8 cellular contexts compared by ENCODE assay signal in the genomic region with DNA sequence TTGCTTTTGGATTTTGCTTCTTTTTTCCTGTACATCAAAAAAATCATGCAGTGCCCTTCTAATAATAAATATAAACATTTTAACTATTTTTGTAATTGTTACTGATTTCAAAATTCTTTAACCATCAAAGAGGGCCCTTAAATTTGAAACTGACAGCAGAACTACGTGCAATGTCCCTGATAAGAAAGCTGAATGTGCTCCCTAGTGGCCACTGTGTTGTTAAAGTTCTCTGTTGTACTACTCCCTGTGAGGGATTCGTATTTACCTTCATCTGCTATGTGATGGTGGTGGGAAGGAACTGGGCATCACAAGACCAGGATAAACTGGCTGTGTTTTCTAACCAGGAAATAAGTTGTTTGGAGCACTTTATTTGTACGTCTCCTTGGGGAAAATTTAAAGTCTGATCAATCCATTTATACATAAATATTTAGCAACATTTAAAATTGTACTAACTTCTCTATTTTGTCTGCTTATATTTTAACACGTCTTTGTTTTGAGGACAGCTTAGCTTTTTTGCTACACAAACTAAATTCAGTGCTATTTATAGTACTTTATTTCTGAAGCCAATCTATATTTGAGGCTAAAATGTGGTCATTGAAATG.
DNase-seq lines count a peak whose midpoint lies in the region; ATAC-seq and TF ChIP-seq lines count a peak whose summit lies in the region.

No MANE protein-coding gene starts in this region.

- H3K36me3 ChIP-seq in heart left ventricle (no peaks in the 10 kb centered on the region), neural cell (ENCODE audit: insufficient read depth, low read length) (no peaks in the 10 kb centered on the region)

- TF ChIP-seq CTCF in heart left ventricle (IDR thresholded peaks at IDR 0.05) (peak in 7 of 12 donors; percentile 7 to 37 (median 29)), choroid plexus epithelial cell (conservative IDR thresholded peaks at IDR 0.05; ENCODE audit: low read depth, low read length) (peak; percentile 74), neural cell (IDR thresholded peaks at IDR 0.05; ENCODE audit: poor library complexity, severe bottlenecking) (peak; percentile 62), lower leg skin (IDR thresholded peaks at IDR 0.05) (no peak)

- H4K20me1 ChIP-seq in neural cell (ENCODE audit: insufficient read depth): no peaks in the 10 kb centered on the region

- H3K79me2 ChIP-seq in neural cell (replicated peaks; ENCODE audit: insufficient read depth, low read length): no peaks in the 10 kb centered on the region

- TF ChIP-seq POLR2A in heart left ventricle (IDR thresholded peaks at IDR 0.05): no peak
- TF ChIP-seq POLR2A in lower leg skin (IDR thresholded peaks at IDR 0.05): no peak

- H3K27ac ChIP-seq in heart left ventricle: no peak overlapping the region
- no peak overlapping the region for H3K27ac ChIP-seq in neural cell (ENCODE audit: low read length)

- H2AFZ ChIP-seq in neural cell (ENCODE audit: low read depth, low read length): no peak overlapping the region

- peak in 1 of 4 donors; percentile 53 for ATAC-seq in heart left ventricle
- no peak for ATAC-seq in Right ventricle myocardium inferior
- ATAC-seq in HG02588 (IDR thresholded peaks at IDR 0.05; ENCODE audit: unreplicated experiment): no peak
- ATAC-seq in GM21717 (IDR thresholded peaks at IDR 0.05; ENCODE audit: unreplicated experiment): no peak

- no peak for TF ChIP-seq EP300 in neural cell (conservative IDR thresholded peaks at IDR 0.05; ENCODE audit: poor library complexity, severe bottlenecking)

- no peak overlapping the region for H3K4me2 ChIP-seq in neural cell (ENCODE audit: low read length)

- intact Hi-C loops in heart left ventricle (cut with DNase I) (loop anchor here in 4 of 10 donors (2.0 to 10.0 kb wide), 4 partner anchors 523 to 750 kb away; no protein-coding TSS in a partner anchor), Right ventricle myocardium inferior (cut with DNase I) (loop anchor here (5.0 kb wide), 1 partner anchor 530 kb away; the partner anchor contains the start of gene SEMA3C), lower leg skin (cut with DNase I; ENCODE audit: low total_unique reads) (no loop called here)

- 31 to 44% (median 35%) methylated on average over 4 of the region's 4 CpGs for WGBS in heart left ventricle, 4 donors
- 28 to 30% methylated on average over 4 of the region's 4 CpGs for WGBS in lower leg skin, 2 donors

- no peak overlapping the region for H3K4me3 ChIP-seq in heart left ventricle
- no peak overlapping the region for H3K4me3 ChIP-seq in choroid plexus epithelial cell (ENCODE audit: low read depth, low read length)
- no peak overlapping the region for H3K4me3 ChIP-seq in neural cell (ENCODE audit: low read length)
- no peak overlapping the region for H3K4me3 ChIP-seq in lower leg skin (ENCODE audit: low read depth, poor library complexity, severe bottlenecking)

- H3K4me1 ChIP-seq in heart left ventricle: no peaks in the 10 kb centered on the region

- no peak overlapping the region for H3K9ac ChIP-seq in neural cell (ENCODE audit: low read length)

- peak; percentile 74 for TF ChIP-seq RAD21 in neural cell (conservative IDR thresholded peaks at IDR 0.05)

- DNase-seq in heart left ventricle (no peak), Right ventricle myocardium inferior (ENCODE audit: missing footprints) (no peak), NCI-H526 treated with DMSO at 0.1 percent for 48 hours (lab: John Stamatoyannopoulos, UW) (peak; percentile 72), choroid plexus epithelial cell (ENCODE audit: low read depth) (peak; percentile 89), lower leg skin (ENCODE audit: low spot score in 2 of 2) (no peak)

- H3F3A ChIP-seq in neural cell (ENCODE audit: insufficient read depth, low read length, poor library complexity, severe bottlenecking): no peaks in the 10 kb centered on the region

- H3K9me3 ChIP-seq in heart left ventricle (peaks cover 0 to 2% (median 0%) of the 10 kb centered on the region in 12 donors), neural cell (ENCODE audit: low read length) (no peaks in the 10 kb centered on the region)

- H3K27me3 ChIP-seq in heart left ventricle: no peaks in the 10 kb centered on the region
- H3K27me3 ChIP-seq in neural cell (ENCODE audit: insufficient read depth, low read depth, low read length): no peaks in the 10 kb centered on the region

- H3K9me2 ChIP-seq in neural cell (ENCODE audit: insufficient read depth, low read length): no peaks in the 10 kb centered on the region

TF ChIP-seq in neural cell, 6 proteins besides CTCF, POLR2A, EP300 and RAD21:
- TF ChIP-seq POLR2AphosphoS5 (IDR thresholded peaks at IDR 0.05) (no peak), TAF1 (IDR thresholded peaks at IDR 0.05; ENCODE audit: low read depth) (no peak), SMC3 (conservative IDR thresholded peaks at IDR 0.05; ENCODE audit: poor library complexity) (peak; percentile 76)
TF ChIP-seq in neural cell: peak in this region for 1.

Comparison
In these comparisons a context has a peak if more than half of its experiments do, and no peak if none do; other contexts are left out.
1. DNase-seq: peak in NCI-H526 treated with DMSO at 0.1 percent for 48 hours (single experiment) and choroid plexus epithelial cell (single experiment); none in heart left ventricle (0 of 5), Right ventricle myocardium inferior (single experiment) and lower leg skin (0 of 2).
2. CTCF ChIP-seq: peak in heart left ventricle (7 of 12), choroid plexus epithelial cell (single experiment) and neural cell (single experiment); none in lower leg skin (0 of 3).